In the genomic region with DNA sequence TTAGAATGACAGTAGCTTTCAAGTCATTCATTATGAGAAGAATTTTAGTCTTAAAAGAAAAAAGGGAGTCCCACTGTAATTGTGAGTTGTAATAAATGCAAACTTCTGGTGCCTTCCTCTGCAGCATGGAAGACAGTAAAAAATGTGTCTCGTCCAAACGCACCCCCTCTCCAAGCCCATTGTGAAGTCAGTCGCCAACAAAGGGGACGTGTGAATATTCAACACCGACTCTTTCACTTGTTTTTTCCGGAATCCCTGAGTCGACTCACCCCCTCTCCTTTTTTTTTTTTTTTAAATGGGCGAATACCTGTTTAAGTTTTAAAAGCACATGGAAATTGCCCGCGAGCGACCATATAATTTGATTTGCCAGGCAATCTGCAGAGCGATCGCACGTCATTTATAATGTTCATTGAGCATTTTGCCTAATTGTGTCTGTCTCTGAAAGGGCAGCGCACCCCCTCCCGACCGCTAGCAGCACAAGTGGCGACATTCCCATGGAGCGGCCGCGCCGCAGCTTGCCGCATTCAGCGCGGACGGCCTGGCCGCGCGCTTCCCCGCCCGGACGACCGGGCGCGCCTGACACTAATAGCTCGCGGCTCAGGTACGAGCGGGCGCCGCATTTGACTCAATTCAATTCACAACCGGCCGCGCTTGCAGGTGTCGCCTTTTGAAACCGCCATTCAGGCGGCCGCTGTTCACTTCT, we compare ENCODE assay signal across 18 cellular contexts. TPM values are rescaled to one million over a fixed set of nuclear protein-coding genes. Genes with fewer than 3 reads are reported as not detected.
A peak's percentile ranks its signal among the peaks of the same experiment; 100 is the strongest.
DNase-seq lines count a peak whose midpoint lies in the region; ATAC-seq and TF ChIP-seq lines count a peak whose summit lies in the region.
"Had no signal": no experiment of that assay in that cellular context is flagged by ENCODE, and none has a peak within 500 bp of the region (broad histone marks: within the 10 kb centered on the region; RNA-seq: fewer than 3 reads in every experiment).

No MANE protein-coding gene starts in this region.

- H3K9me2 ChIP-seq in GM23338 (ENCODE audit: insufficient read depth) (no peaks in the 10 kb centered on the region), neural cell (ENCODE audit: insufficient read depth, low read length) (no peaks in the 10 kb centered on the region)

- peak overlapping the region; percentile 46 for H3K4me3 ChIP-seq in GM23338
- peak overlapping the region; percentile 73 for H3K4me3 ChIP-seq in neural cell (ENCODE audit: low read length)
- no peak overlapping the region for H3K4me3 ChIP-seq in prostate gland

- ATAC-seq in GM23338 = peak; percentile 66
- ATAC-seq: HCT116 had no signal

- TF ChIP-seq CTCF in GM23338 (conservative IDR thresholded peaks at IDR 0.05; ENCODE audit: low read depth in 2 of 2) = peak in 1 of 2 experiments; percentile 5; a peak in 1 of 4 replicates
- no peak for TF ChIP-seq CTCF in brain (conservative IDR thresholded peaks at IDR 0.05)
- no peak for TF ChIP-seq CTCF in neural cell (IDR thresholded peaks at IDR 0.05; ENCODE audit: poor library complexity, severe bottlenecking)
- no peak for TF ChIP-seq CTCF in prostate gland (IDR thresholded peaks at IDR 0.05)

- peaks cover 19% of the 10 kb centered on the region; the same call in 1 of the 2 replicates for H4K20me1 ChIP-seq in GM23338 (replicated peaks; ENCODE audit: insufficient read depth)
- H4K20me1 ChIP-seq in neural cell (ENCODE audit: insufficient read depth) = no peaks in the 10 kb centered on the region

- H3F3A ChIP-seq in GM23338 (replicated peaks; ENCODE audit: low read depth) (peaks cover 6% of the 10 kb centered on the region), neural cell (ENCODE audit: insufficient read depth, low read length, poor library complexity, severe bottlenecking) (no peaks in the 10 kb centered on the region)

- peak overlapping the region; percentile 90; the same call in 1 of the 2 replicates for H2AFZ ChIP-seq in GM23338
- H2AFZ ChIP-seq in neural cell (ENCODE audit: low read depth, low read length) = no peak overlapping the region

- intact Hi-C loops in prostate gland (cut with DNase I) = no loop called here

- in situ Hi-C loops in G401 (cut with HindIII; ENCODE audit: low sequenced_read_pairs) = no loop called here

- H3K9me3 Mint-ChIP-seq in GM23338 = no peaks in the 10 kb centered on the region; the same call in 2 of the 3 replicates
- H3K9me3 Mint-ChIP-seq in brain = peaks cover 3 to 5% (median 3%) of the 10 kb centered on the region in 5 experiments
- H3K9me3 Mint-ChIP-seq: activated naive CD4-positive, alpha-beta T cell treated with anti-CD3 and anti-CD28 coated beads, Interleukin-2, amount 50 U/mL, for 24 hours had no signal

- TF ChIP-seq POLR2A in prostate gland (IDR thresholded peaks at IDR 0.05) = no peak

- no peak for TF ChIP-seq EP300 in neural cell (conservative IDR thresholded peaks at IDR 0.05; ENCODE audit: poor library complexity, severe bottlenecking)

- H3K4me2 ChIP-seq in GM23338 (peak overlapping the region; percentile 67), neural cell (ENCODE audit: low read length) (peak overlapping the region; percentile 56)

- H3K9me3 ChIP-seq in neural cell (ENCODE audit: low read length) (no peaks in the 10 kb centered on the region), prostate gland (no peaks in the 10 kb centered on the region)

- H3K9ac ChIP-seq in neural cell (ENCODE audit: low read length) = no peak overlapping the region

- H3K4me3 Mint-ChIP-seq in GM23338 (peak overlapping the region; percentile 72), brain (peak overlapping the region; percentile 73 to 85 (median 81))
- H3K4me3 Mint-ChIP-seq: activated naive CD4-positive, alpha-beta T cell treated with anti-CD3 and anti-CD28 coated beads, Interleukin-2, amount 50 U/mL, for 24 hours had no signal

- H3K27me3 Mint-ChIP-seq in GM23338 (ENCODE audit: insufficient read depth, low read depth, poor library complexity) (peaks cover 93% of the 10 kb centered on the region), brain (peaks cover 97% of the 10 kb centered on the region)

- no peak overlapping the region for H3K27ac ChIP-seq in GM23338 (ENCODE audit: low read depth)
- no peak overlapping the region for H3K27ac ChIP-seq in neural cell (ENCODE audit: low read length)
- no peak overlapping the region for H3K27ac ChIP-seq in prostate gland
- H3K27ac ChIP-seq: C4-2B had no signal

- H3K4me1 Mint-ChIP-seq in GM23338 (peaks cover 17% of the 10 kb centered on the region), brain (peaks cover 19% of the 10 kb centered on the region)

- H3K79me2 ChIP-seq in GM23338 (replicated peaks; ENCODE audit: insufficient read depth) = no peaks in the 10 kb centered on the region
- no peaks in the 10 kb centered on the region for H3K79me2 ChIP-seq in neural cell (replicated peaks; ENCODE audit: insufficient read depth, low read length)

- peak; percentile 0 for DNase-seq in COR-L47 (lab: John Stamatoyannopoulos, UW)
- peak; percentile 81 for DNase-seq in GM23338 (ENCODE audit: low spot score)
- DNase-seq in G401 (ENCODE audit: low spot score) = no peak
- DNase-seq in prostate gland (ENCODE audit: low spot score) = no peak
- DNase-seq in NCI-H774 (lab: John Stamatoyannopoulos, UW) = no peak
- no peak for DNase-seq in effector CD8-positive, alpha-beta T cell (lab: John Stamatoyannopoulos, UW)
- DNase-seq: activated CD8-positive, alpha-beta memory T cell treated with anti-CD3 and anti-CD28 coated beads for 24 hours; cortex of kidney; KBM-7; NCI-H2107; OCI-M1; T1000 had no signal

- TF ChIP-seq RAD21 in neural cell (conservative IDR thresholded peaks at IDR 0.05) = no peak

- H3K27me3 ChIP-seq in GM23338 (ENCODE audit: insufficient read depth) (peaks cover 100% of the 10 kb centered on the region), neural cell (ENCODE audit: insufficient read depth, low read depth, low read length) (peaks cover 98% of the 10 kb centered on the region), prostate gland (replicated peaks; ENCODE audit: insufficient read depth) (peaks cover 42% of the 10 kb centered on the region)

- H3K36me3 Mint-ChIP-seq in GM23338 (ENCODE audit: low read depth) (no peaks in the 10 kb centered on the region), brain (no peaks in the 10 kb centered on the region)

- no peaks in the 10 kb centered on the region for H3K36me3 ChIP-seq in GM23338 (ENCODE audit: insufficient read depth)
- no peaks in the 10 kb centered on the region for H3K36me3 ChIP-seq in neural cell (ENCODE audit: insufficient read depth, low read length)
- H3K36me3 ChIP-seq in prostate gland = no peaks in the 10 kb centered on the region

- H3K27ac Mint-ChIP-seq in GM23338 (no peak overlapping the region), brain (peak overlapping the region in 2 of 5 experiments; percentile 38 to 82)
- H3K27ac Mint-ChIP-seq: activated naive CD4-positive, alpha-beta T cell treated with anti-CD3 and anti-CD28 coated beads, Interleukin-2, amount 50 U/mL, for 24 hours had no signal

- H3K4me1 ChIP-seq in GM23338 (ENCODE audit: insufficient read depth) (peaks cover 27% of the 10 kb centered on the region; the same call in 1 of the 2 replicates), prostate gland (replicated peaks) (peaks cover 10% of the 10 kb centered on the region)

- WGBS in prostate gland = 2% methylated on average over 43 of the region's 48 CpGs

TF ChIP-seq in GM23338, 12 proteins besides CTCF, POLR2A, EP300 and RAD21:
- TF ChIP-seq JUNB (IDR thresholded peaks at IDR 0.05; ENCODE audit: unreplicated experiment) (no peak), EZH2 (IDR thresholded peaks at IDR 0.05; ENCODE audit: low read depth, unreplicated experiment) (peak; percentile 71), ZNF331 (CRISPR knock-in tag; IDR thresholded peaks at IDR 0.05; ENCODE audit: low read depth) (no peak), EZH2phosphoT487 (IDR thresholded peaks at IDR 0.05; ENCODE audit: unreplicated experiment) (peak; percentile 52)
TF ChIP-seq in GM23338: peak in this region for 2.

TF ChIP-seq in neural cell, 6 proteins besides CTCF, POLR2A, EP300 and RAD21:
- TF ChIP-seq, protein P1, sequence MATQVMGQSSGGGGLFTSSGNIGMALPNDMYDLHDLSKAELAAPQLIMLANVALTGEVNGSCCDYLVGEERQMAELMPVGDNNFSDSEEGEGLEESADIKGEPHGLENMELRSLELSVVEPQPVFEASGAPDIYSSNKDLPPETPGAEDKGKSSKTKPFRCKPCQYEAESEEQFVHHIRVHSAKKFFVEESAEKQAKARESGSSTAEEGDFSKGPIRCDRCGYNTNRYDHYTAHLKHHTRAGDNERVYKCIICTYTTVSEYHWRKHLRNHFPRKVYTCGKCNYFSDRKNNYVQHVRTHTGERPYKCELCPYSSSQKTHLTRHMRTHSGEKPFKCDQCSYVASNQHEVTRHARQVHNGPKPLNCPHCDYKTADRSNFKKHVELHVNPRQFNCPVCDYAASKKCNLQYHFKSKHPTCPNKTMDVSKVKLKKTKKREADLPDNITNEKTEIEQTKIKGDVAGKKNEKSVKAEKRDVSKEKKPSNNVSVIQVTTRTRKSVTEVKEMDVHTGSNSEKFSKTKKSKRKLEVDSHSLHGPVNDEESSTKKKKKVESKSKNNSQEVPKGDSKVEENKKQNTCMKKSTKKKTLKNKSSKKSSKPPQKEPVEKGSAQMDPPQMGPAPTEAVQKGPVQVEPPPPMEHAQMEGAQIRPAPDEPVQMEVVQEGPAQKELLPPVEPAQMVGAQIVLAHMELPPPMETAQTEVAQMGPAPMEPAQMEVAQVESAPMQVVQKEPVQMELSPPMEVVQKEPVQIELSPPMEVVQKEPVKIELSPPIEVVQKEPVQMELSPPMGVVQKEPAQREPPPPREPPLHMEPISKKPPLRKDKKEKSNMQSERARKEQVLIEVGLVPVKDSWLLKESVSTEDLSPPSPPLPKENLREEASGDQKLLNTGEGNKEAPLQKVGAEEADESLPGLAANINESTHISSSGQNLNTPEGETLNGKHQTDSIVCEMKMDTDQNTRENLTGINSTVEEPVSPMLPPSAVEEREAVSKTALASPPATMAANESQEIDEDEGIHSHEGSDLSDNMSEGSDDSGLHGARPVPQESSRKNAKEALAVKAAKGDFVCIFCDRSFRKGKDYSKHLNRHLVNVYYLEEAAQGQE (IDR thresholded peaks at IDR 0.05; ENCODE audit: borderline replicate concordance) = no peak
- TF ChIP-seq SMC3 (conservative IDR thresholded peaks at IDR 0.05; ENCODE audit: poor library complexity) = no peak
- no peak for TF ChIP-seq EZH2 (IDR thresholded peaks at IDR 0.05; ENCODE audit: borderline replicate concordance, insufficient read depth, low read length, poor library complexity, severe bottlenecking)
- TF ChIP-seq POLR2AphosphoS5 (IDR thresholded peaks at IDR 0.05) = peak; percentile 14
- no peak for TF ChIP-seq TAF1 (IDR thresholded peaks at IDR 0.05; ENCODE audit: low read depth)
- TF ChIP-seq MXI1 (conservative IDR thresholded peaks at IDR 0.05; ENCODE audit: poor library complexity, severe bottlenecking) = peak; percentile 27

RNA-seq across cellular contexts. Expression of a gene that starts 19.1 kb away (rescaled TPM):
- total RNA-seq in GM23338 (2014; rRNA removed; shearing (Covaris generic)) = not detected in 2 replicates
- polyA plus RNA-seq in GM23338 (2016; fragmentation: Nextera tagmentation; extraction: Ambion mirVana) (not detected in 2 replicates), brain (ENCODE audit: insufficient read depth, low read depth, low replicate concordance) (not detected), neural cell (not detected in 2 replicates)
- polyA minus RNA-seq in neural cell = not detected in 2 replicates
- not detected in 2 replicates for total RNA-seq in G401 (2014; rRNA removed; shearing (Covaris generic))
- total RNA-seq in prostate gland = 1 to 10 TPM in 1 of 2 donors, not detected in 1; 1.9 TPM
- total RNA-seq: liver had no signal
- polyA plus RNA-seq: liver had no signal

Comparison
In these comparisons a context has a peak if more than half of its experiments do, and no peak if none do; other contexts are left out.
1. DNase-seq: peak in COR-L47 (single experiment) and GM23338 (single experiment); none in G401 (single experiment), prostate gland (single experiment), NCI-H774 (single experiment) and effector CD8-positive, alpha-beta T cell (single experiment).
2. H3K4me3 ChIP-seq: peak in GM23338 (single experiment) and neural cell (single experiment); none in prostate gland (0 of 2).